In the genomic region with DNA sequence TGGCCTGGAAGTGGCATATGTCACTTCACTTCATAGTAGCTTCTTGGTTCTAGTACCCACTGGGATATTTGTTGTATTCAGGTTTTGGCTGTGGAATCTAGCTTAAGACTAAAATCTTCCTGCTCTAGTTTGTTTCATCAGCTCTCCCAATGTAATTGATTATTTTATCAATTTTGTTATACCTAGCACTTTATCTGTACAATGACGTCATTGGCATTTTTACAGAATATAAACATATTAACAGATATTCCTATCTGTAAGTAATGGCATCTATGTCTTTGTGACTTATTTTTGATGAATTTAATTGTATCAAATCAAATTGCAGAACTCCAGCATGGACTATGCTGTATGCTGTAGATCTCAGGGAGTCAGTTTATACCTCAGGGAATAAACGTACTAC, we compare ENCODE assay signal across 11 cellular contexts.
"Had no signal": no experiment of that assay in that cellular context is flagged by ENCODE, and none has a peak within 500 bp of the region (broad histone marks: within the 10 kb centered on the region; RNA-seq: fewer than 3 reads in every experiment).

No MANE protein-coding gene starts in this region.

- FAIRE-seq: H1, H54 had no signal

- H3K27ac Mint-ChIP-seq: GM23338, HFFc6 had no signal

- DNase-seq: GM23248, GOT3, H7, H9, HCEC 1CT, HFFc6 had no signal

- H3K36me3 ChIP-seq: HAP-1 had no signal

- H3K4me3 Mint-ChIP-seq: GM23338, H9, HFFc6 had no signal

- H3K4me3 ChIP-seq: GM23248, GM23338, HAP-1 had no signal

- H3K27ac ChIP-seq: GM23248 had no signal

- H3K4me1 Mint-ChIP-seq: GM23338 had no signal

- H3K9me3 ChIP-seq: HAP-1 had no signal

- H3K9ac ChIP-seq: GM23248 had no signal

- H3K4me2 ChIP-seq: GM23338 had no signal

- H2AFZ ChIP-seq: GM23248, GM23338 had no signal

- ATAC-seq: GM23338, HCT116 had no signal
